In the genomic region with DNA sequence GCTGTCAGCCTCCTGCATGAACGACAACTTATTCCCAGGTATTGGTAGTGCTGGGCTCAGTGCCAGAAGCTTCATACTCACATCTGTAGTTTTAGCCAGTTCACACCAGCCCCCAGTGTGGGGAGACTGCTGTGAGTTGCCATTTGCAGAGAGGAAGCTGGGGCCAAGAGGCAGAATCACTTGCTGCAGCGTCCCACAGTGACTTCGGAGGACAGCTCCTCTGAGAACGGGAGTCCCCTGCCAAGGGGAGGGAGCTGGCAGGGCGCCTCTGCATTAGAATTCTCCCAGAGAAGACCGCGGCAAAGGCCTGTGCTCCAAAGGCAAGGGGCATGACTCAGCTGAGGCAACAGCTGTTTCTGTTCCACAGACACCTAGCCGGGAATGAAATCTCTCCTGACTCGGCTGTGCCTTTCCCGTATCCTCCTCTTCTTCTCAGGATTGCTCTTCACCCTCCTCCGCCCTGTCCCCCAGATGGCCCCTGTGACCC, we compare ENCODE assay signal across 8 cellular contexts. TPM values are rescaled to one million over a fixed set of nuclear protein-coding genes. Genes with fewer than 3 reads are reported as not detected.
DNase-seq lines count a peak whose midpoint lies in the region; ATAC-seq and TF ChIP-seq lines count a peak whose summit lies in the region.

No MANE protein-coding gene starts in this region.

- DNase-seq in A172 (ENCODE audit: low spot score) (peak; percentile 88), NCI-H2107 treated with DMSO at 0.1 percent for 48 hours (lab: John Stamatoyannopoulos, UW; ENCODE audit: unreplicated experiment) (peak; percentile 27), cerebellar cortex (ENCODE audit: low spot score) (peak; percentile 19), lower lobe of right lung (peak; percentile 72), HAP-1 (ENCODE audit: low spot score in 2 of 2) (no peak), AML-193 (lab: John Stamatoyannopoulos, UW) (no peak), OCI-M1 (lab: John Stamatoyannopoulos, UW) (no peak)

- H3K9me3 ChIP-seq in lower lobe of right lung (no peaks in the 10 kb centered on the region), HAP-1 (no peaks in the 10 kb centered on the region)

- intact Hi-C loops in lower lobe of right lung (cut with DNase I): no loop called here

- H3K27me3 ChIP-seq in lower lobe of right lung (ENCODE audit: low read depth) (no peaks in the 10 kb centered on the region), HAP-1 (ENCODE audit: low read depth) (peaks cover 2% of the 10 kb centered on the region; the same call in 1 of the 2 replicates)

- no peaks in the 10 kb centered on the region for H3K36me3 ChIP-seq in lower lobe of right lung
- no peaks in the 10 kb centered on the region for H3K36me3 ChIP-seq in HAP-1 (replicated peaks)

- TF ChIP-seq CTCF in lower lobe of right lung (IDR thresholded peaks at IDR 0.05): no peak

- H3K4me3 ChIP-seq in lower lobe of right lung (no peak overlapping the region), HAP-1 (no peak overlapping the region)

- in situ Hi-C loops in HAP-1 (cut with MboI; ENCODE audit: low sequenced_read_pairs): no loop called here

- H3K4me1 ChIP-seq in lower lobe of right lung: peaks cover 22% of the 10 kb centered on the region
- no peaks in the 10 kb centered on the region for H3K4me1 ChIP-seq in HAP-1

- peak overlapping the region; percentile 18 for H3K27ac ChIP-seq in lower lobe of right lung

- ATAC-seq in GM18867 (IDR thresholded peaks at IDR 0.05; ENCODE audit: unreplicated experiment) (peak; percentile 52), lower lobe of right lung (peak; percentile 82 to 84)

RNA-seq across cellular contexts. Expression of a gene that starts 17.8 kb away (rescaled TPM):
- not detected in 2 replicates for total RNA-seq in A172 (2014; rRNA removed; shearing (Covaris generic))
- total RNA-seq in lower lobe of right lung: 13.4 TPM

Comparison
In these comparisons a context has a peak if more than half of its experiments do, and no peak if none do; other contexts are left out.
1. DNase-seq: peak in A172 (single experiment), NCI-H2107 treated with DMSO at 0.1 percent for 48 hours (single experiment), cerebellar cortex (single experiment) and lower lobe of right lung (single experiment); none in HAP-1 (0 of 2), AML-193 (0 of 2) and OCI-M1 (single experiment).
2. RNA of a gene that starts 17.8 kb away (total RNA-seq): 13.4 TPM in lower lobe of right lung (single experiment); not detected in A172; every median in the first group is over 10 times any median in the second.